9 cellular contexts compared by ENCODE assay signal in genomic region chr13:74062933-74063332, GRCh38.
A peak's percentile ranks its signal among the peaks of the same experiment; 100 is the strongest.
DNase-seq lines count a peak whose midpoint lies in the region; ATAC-seq, FAIRE-seq and TF ChIP-seq lines count a peak whose summit lies in the region.
"Had no signal": no experiment of that assay in that cellular context is flagged by ENCODE, and none has a peak within 500 bp of the region (broad histone marks: within the 10 kb centered on the region; RNA-seq: fewer than 3 reads in every experiment).

No MANE protein-coding gene starts in this region.

- no peak overlapping the region for H2AFZ ChIP-seq in OCI-LY3 (ENCODE audit: low read depth, low read length)

- H3K79me2 ChIP-seq in OCI-LY3 (ENCODE audit: low read length), result peaks cover 11% of the 10 kb centered on the region

- H3K4me3 ChIP-seq in OCI-LY3 (ENCODE audit: low read length), result peak overlapping the region; percentile 65
- H3K4me3 ChIP-seq in duodenal mucosa (ENCODE audit: low read depth in 1 of 2, low read length in 2 of 2), result peak overlapping the region in 1 of 2 donors; percentile 47

- peaks cover 22% of the 10 kb centered on the region for H3K4me1 Mint-ChIP-seq in nephron progenitor cell

- H3K27me3 Mint-ChIP-seq in nephron progenitor cell (ENCODE audit: low read depth, poor library complexity), result peaks cover 3% of the 10 kb centered on the region

- H3K4me2 ChIP-seq in OCI-LY3 (ENCODE audit: low read length), result peak overlapping the region; percentile 87

- peak; percentile 77 for ATAC-seq in HG02623 (IDR thresholded peaks at IDR 0.05; ENCODE audit: unreplicated experiment)
- ATAC-seq: Panc1 had no signal

- peaks cover 20% of the 10 kb centered on the region for H3K9me3 Mint-ChIP-seq in nephron progenitor cell

- TF ChIP-seq CTCF in OCI-LY3 (IDR thresholded peaks at IDR 0.05; ENCODE audit: low read depth, low read length) (no peak), nephron progenitor cell (IDR thresholded peaks at IDR 0.05) (no peak)

- H3K27me3 ChIP-seq in OCI-LY3 (ENCODE audit: low read depth, low read length) (no peaks in the 10 kb centered on the region), duodenal mucosa (ENCODE audit: control insufficient read depth in 1 of 2, insufficient read depth in 2 of 2, low read length in 2 of 2) (no peaks in the 10 kb centered on the region)

- H3K4me1 ChIP-seq in OCI-LY3 (ENCODE audit: low read length), result peaks cover 32% of the 10 kb centered on the region
- peaks cover 0 to 20% of the 10 kb centered on the region in 2 donors for H3K4me1 ChIP-seq in duodenal mucosa (ENCODE audit: control insufficient read depth in 1 of 2, insufficient read depth in 2 of 2, low read length in 2 of 2)

- H3K27ac Mint-ChIP-seq in nephron progenitor cell, result peak overlapping the region; percentile 97

- DNase-seq in GM18507 (ENCODE audit: extremely low spot score, insufficient read length, low read depth) (peak; percentile 8), nephron progenitor cell (no peak), DMS153 treated with DMSO at 0.1 percent for 48 hours (lab: John Stamatoyannopoulos, UW; ENCODE audit: unreplicated experiment) (no peak), HuH-7.5 (ENCODE audit: low spot score) (no peak), ureter (ENCODE audit: low spot score) (no peak)

- no peaks in the 10 kb centered on the region for H4K20me1 ChIP-seq in OCI-LY3 (ENCODE audit: insufficient read depth, low read length)

- H3K9ac ChIP-seq in OCI-LY3 (ENCODE audit: low read length) (peak overlapping the region; percentile 46), duodenal mucosa (ENCODE audit: low read depth in 1 of 2, low read length in 2 of 2) (peak overlapping the region in 1 of 2 donors; percentile 6)

- H3K36me3 Mint-ChIP-seq in nephron progenitor cell (ENCODE audit: low read depth), result peaks cover 25% of the 10 kb centered on the region

- peak; percentile 93 for FAIRE-seq in GM18507 (lab: Jason Lieb, UNC)

- H3K4me3 Mint-ChIP-seq in nephron progenitor cell, result peak overlapping the region; percentile 15

- H3K27ac ChIP-seq in OCI-LY3 (ENCODE audit: low read length) (peak overlapping the region; percentile 79), duodenal mucosa (ENCODE audit: low read depth, low read length) (peak overlapping the region; percentile 5)

- H3K9me3 ChIP-seq in OCI-LY3 (ENCODE audit: insufficient read depth, low read length), result no peaks in the 10 kb centered on the region
- H3K9me3 ChIP-seq in duodenal mucosa (ENCODE audit: control insufficient read depth in 1 of 2, low read length in 2 of 2), result no peaks in the 10 kb centered on the region

- H3K36me3 ChIP-seq in OCI-LY3 (replicated peaks; ENCODE audit: low read depth, low read length) (no peaks in the 10 kb centered on the region), duodenal mucosa (ENCODE audit: control insufficient read depth in 1 of 2, insufficient read depth in 2 of 2, low read length in 2 of 2) (no peaks in the 10 kb centered on the region)
